14 cellular contexts compared by ENCODE assay signal in genomic region chr14:68651652-68652432, GRCh38.
A peak's percentile ranks its signal among the peaks of the same experiment; 100 is the strongest.
DNase-seq lines count a peak whose midpoint lies in the region; ATAC-seq and TF ChIP-seq lines count a peak whose summit lies in the region.
"Had no signal": no experiment of that assay in that cellular context is flagged by ENCODE, and none has a peak within 500 bp of the region (broad histone marks: within the 10 kb centered on the region; RNA-seq: fewer than 3 reads in every experiment).

No MANE protein-coding gene starts in this region.

- H3K4me3 Mint-ChIP-seq in activated T-helper 17 cell treated with anti-CD3 and anti-CD28 coated beads, Interleukin-2, amount 50 U/mL, for 72 hours = no peak overlapping the region
- H3K4me3 Mint-ChIP-seq: naive thymus-derived CD4-positive, alpha-beta T cell had no signal

- H3K36me3 Mint-ChIP-seq in activated T-helper 17 cell treated with anti-CD3 and anti-CD28 coated beads, Interleukin-2, amount 50 U/mL, for 72 hours (ENCODE audit: low read depth) = no peaks in the 10 kb centered on the region
- H3K36me3 Mint-ChIP-seq: naive thymus-derived CD4-positive, alpha-beta T cell had no signal

- no peak for TF ChIP-seq CTCF in gastroesophageal sphincter (IDR thresholded peaks at IDR 0.05)
- no peak for TF ChIP-seq CTCF in testis (IDR thresholded peaks at IDR 0.05)
- no peak for TF ChIP-seq CTCF in GM13976 (IDR thresholded peaks at IDR 0.05; ENCODE audit: borderline replicate concordance, control extremely low read depth, extremely low read depth, insufficient read depth, missing control alignments)
- no peak for TF ChIP-seq CTCF in brain microvascular endothelial cell (IDR thresholded peaks at IDR 0.05; ENCODE audit: low read depth, low read length, missing control alignments)

- peak; percentile 74 for DNase-seq in testis
- DNase-seq in GM13976 (ENCODE audit: low spot score) = no peak
- DNase-seq in brain microvascular endothelial cell = no peak
- no peak for DNase-seq in Kasumi-1 (lab: John Stamatoyannopoulos, UW)
- DNase-seq: Calu3; NCI-H1417 treated with DMSO at 0.1 percent for 48 hours; NCI-H524 treated with DMSO at 0.1 percent for 48 hours; stimulated activated naive CD4-positive, alpha-beta T cell had no signal

- in situ Hi-C loops in GM13976 (cut with MboI; ENCODE audit: low sequenced_read_pairs, unreplicated experiment) (loop anchor here (25.0 kb wide), 1 partner anchor 390 kb away; no protein-coding TSS in a partner anchor), brain microvascular endothelial cell (cut with HindIII; ENCODE audit: low pct_ligation_motif_present, low sequenced_read_pairs) (no loop called here)

- H3K27me3 ChIP-seq in gastroesophageal sphincter (no peaks in the 10 kb centered on the region), muscle layer of duodenum (ENCODE audit: low read depth, low read length) (no peaks in the 10 kb centered on the region), testis (no peaks in the 10 kb centered on the region), brain microvascular endothelial cell (replicated peaks) (no peaks in the 10 kb centered on the region)

- WGBS in gastroesophageal sphincter (ENCODE audit: low coverage in 1 of 2), 2 donors = 25 to 35% methylated on average over 5 to 14 of the region's 22 CpGs
- WGBS in testis, 2 donors = 62 to 63% methylated on average over 22 of the region's 22 CpGs

- no peaks in the 10 kb centered on the region for H3K9me3 ChIP-seq in gastroesophageal sphincter
- H3K9me3 ChIP-seq in muscle layer of duodenum (ENCODE audit: control insufficient read depth in 1 of 2, low read length in 2 of 2) = no peaks in the 10 kb centered on the region
- no peaks in the 10 kb centered on the region for H3K9me3 ChIP-seq in testis

- intact Hi-C loops in testis (cut with DNase I; ENCODE audit: low total_unique reads) = no loop called here

- no peak for ATAC-seq in activated T-helper 17 cell treated with anti-CD3 and anti-CD28 coated beads, Interleukin-2, amount 50 U/mL, for 72 hours (replicated peaks)
- ATAC-seq in gastroesophageal sphincter = peak; percentile 66
- no peak for ATAC-seq in HG03520 (IDR thresholded peaks at IDR 0.05; ENCODE audit: unreplicated experiment)
- ATAC-seq: naive thymus-derived CD4-positive, alpha-beta T cell had no signal

- H3K27ac Mint-ChIP-seq in activated T-helper 17 cell treated with anti-CD3 and anti-CD28 coated beads, Interleukin-2, amount 50 U/mL, for 72 hours = peak overlapping the region; percentile 21

- H3K27ac ChIP-seq in gastroesophageal sphincter (peak overlapping the region; percentile 90 to 98 (median 92)), muscle layer of duodenum (ENCODE audit: low read length) (peak overlapping the region; percentile 88), testis (peak overlapping the region; percentile 45 to 70), brain microvascular endothelial cell (no peak overlapping the region)
- H3K27ac ChIP-seq: epithelial cell of prostate had no signal

- H3K4me3 ChIP-seq in gastroesophageal sphincter (no peak overlapping the region), muscle layer of duodenum (ENCODE audit: low read depth in 1 of 2, low read length in 2 of 2) (peak overlapping the region in 1 of 2 donors; percentile 34), testis (no peak overlapping the region), brain microvascular endothelial cell (ENCODE audit: low read depth, low read length) (no peak overlapping the region)

- H3K4me1 Mint-ChIP-seq in activated T-helper 17 cell treated with anti-CD3 and anti-CD28 coated beads, Interleukin-2, amount 50 U/mL, for 72 hours = peaks cover 5% of the 10 kb centered on the region

- no peaks in the 10 kb centered on the region for H3K9me3 Mint-ChIP-seq in activated T-helper 17 cell treated with anti-CD3 and anti-CD28 coated beads, Interleukin-2, amount 50 U/mL, for 72 hours

- TF ChIP-seq EP300 in gastroesophageal sphincter (IDR thresholded peaks at IDR 0.05) = no peak

- H3K27me3 Mint-ChIP-seq in activated T-helper 17 cell treated with anti-CD3 and anti-CD28 coated beads, Interleukin-2, amount 50 U/mL, for 72 hours = no peaks in the 10 kb centered on the region
- H3K27me3 Mint-ChIP-seq: naive thymus-derived CD4-positive, alpha-beta T cell had no signal

- TF ChIP-seq POLR2A in gastroesophageal sphincter (IDR thresholded peaks at IDR 0.05) (no peak), testis (IDR thresholded peaks at IDR 0.05) (no peak)

- H3K4me1 ChIP-seq in gastroesophageal sphincter (peaks cover 0 to 80% (median 13%) of the 10 kb centered on the region in 3 donors), muscle layer of duodenum (ENCODE audit: control insufficient read depth in 1 of 2, insufficient read depth in 2 of 2, low read length in 2 of 2) (peaks cover 12 to 34% of the 10 kb centered on the region in 2 donors), testis (peaks cover 33% of the 10 kb centered on the region)

- no peaks in the 10 kb centered on the region for H3K36me3 ChIP-seq in gastroesophageal sphincter
- no peaks in the 10 kb centered on the region for H3K36me3 ChIP-seq in muscle layer of duodenum (ENCODE audit: control insufficient read depth in 1 of 2, insufficient read depth in 2 of 2, low read length in 2 of 2)
- H3K36me3 ChIP-seq in testis (ENCODE audit: low read depth, missing control alignments) = no peaks in the 10 kb centered on the region
- no peaks in the 10 kb centered on the region for H3K36me3 ChIP-seq in brain microvascular endothelial cell (replicated peaks)
